Comparison of ENCODE assay signal across 1 cellular context in genomic region chr1:109620890-109621289, GRCh38.
TF ChIP-seq lines count a peak whose summit lies in the region.

No MANE protein-coding gene starts in this region.

TF ChIP-seq in HEK293, 187 proteins besides CTCF, POLR2A, EP300 and RAD21 (continued from another document and continues in another):
- TF ChIP-seq HIC1 (tag by site-specific recombination; IDR thresholded peaks at IDR 0.05) (peak; percentile 70; the same call in 1 of the 2 replicates), SP3 (tag by site-specific recombination; IDR thresholded peaks at IDR 0.05) (peak; percentile 77), REPIN1 (tag by site-specific recombination; IDR thresholded peaks at IDR 0.05; ENCODE audit: low read depth) (no peak), ZNF530 (tag by site-specific recombination; IDR thresholded peaks at IDR 0.05; ENCODE audit: low read depth) (no peak), ZNF175 (tag by site-specific recombination; IDR thresholded peaks at IDR 0.05) (no peak), ZNF747 (tag by site-specific recombination; IDR thresholded peaks at IDR 0.05) (no peak), ZNF274 (IDR thresholded peaks at IDR 0.05; ENCODE audit: low read length) (no peak), ZNF274 (tag by site-specific recombination; IDR thresholded peaks at IDR 0.05; ENCODE audit: borderline replicate concordance) (no peak), KLF9 (tag by site-specific recombination; IDR thresholded peaks at IDR 0.05; ENCODE audit: low read depth) (peak; percentile 70), MEIS1 (CRISPR knock-in tag; IDR thresholded peaks at IDR 0.05; ENCODE audit: borderline replicate concordance) (no peak), ZNF37A (tag by site-specific recombination; IDR thresholded peaks at IDR 0.05) (no peak), ZFP41 (tag by site-specific recombination; IDR thresholded peaks at IDR 0.05; ENCODE audit: borderline replicate concordance) (no peak), ZNF341 (tag by site-specific recombination; IDR thresholded peaks at IDR 0.05; ENCODE audit: low read depth) (peak; percentile 76), ZNF416 (tag by site-specific recombination; IDR thresholded peaks at IDR 0.05) (no peak), ZNF362 (tag by site-specific recombination; IDR thresholded peaks at IDR 0.05) (no peak), ZNF549 (tag by site-specific recombination; IDR thresholded peaks at IDR 0.05) (no peak), SETDB1 (IDR thresholded peaks at IDR 0.05; ENCODE audit: insufficient read length, low read length) (no peak), PRDM10 (tag by site-specific recombination; IDR thresholded peaks at IDR 0.05) (peak; percentile 89), ZNF629 (tag by site-specific recombination; IDR thresholded peaks at IDR 0.05) (no peak; the same call in 1 of the 2 replicates), OSR2 (tag by site-specific recombination; IDR thresholded peaks at IDR 0.05) (no peak), ZNF140 (tag by site-specific recombination; IDR thresholded peaks at IDR 0.05) (no peak), IKZF3 (tag by site-specific recombination; IDR thresholded peaks at IDR 0.05) (peak; percentile 76), ZNF174 (tag by site-specific recombination; IDR thresholded peaks at IDR 0.05) (no peak), ZNF423 (tag by site-specific recombination; IDR thresholded peaks at IDR 0.05) (no peak), EGR2 (tag by site-specific recombination; IDR thresholded peaks at IDR 0.05; ENCODE audit: low read depth) (peak; percentile 9; the same call in 1 of the 2 replicates), ZNF169 (tag by site-specific recombination; IDR thresholded peaks at IDR 0.05) (no peak), SP2 (tag by site-specific recombination; IDR thresholded peaks at IDR 0.05) (peak; percentile 88), ZBTB20 (tag by site-specific recombination; IDR thresholded peaks at IDR 0.05) (no peak; the same call in 1 of the 2 replicates), ZNF701 (tag by site-specific recombination; IDR thresholded peaks at IDR 0.05) (no peak), ZNF692 (tag by site-specific recombination; IDR thresholded peaks at IDR 0.05) (peak; percentile 75), KLF16 (tag by site-specific recombination; IDR thresholded peaks at IDR 0.05) (peak; percentile 51; the same call in 1 of the 2 replicates), ZNF248 (tag by site-specific recombination; IDR thresholded peaks at IDR 0.05) (no peak), ZIC2 (tag by site-specific recombination; IDR thresholded peaks at IDR 0.05) (peak; percentile 45), WT1 (tag by site-specific recombination; IDR thresholded peaks at IDR 0.05) (no peak), ZNF138 (tag by site-specific recombination; IDR thresholded peaks at IDR 0.05; ENCODE audit: borderline replicate concordance) (no peak), PRDM2 (tag by site-specific recombination; IDR thresholded peaks at IDR 0.05; ENCODE audit: borderline replicate concordance) (no peak), ZNF214 (tag by site-specific recombination; IDR thresholded peaks at IDR 0.05; ENCODE audit: borderline replicate concordance) (no peak), ZXDB (tag by site-specific recombination; IDR thresholded peaks at IDR 0.05) (peak; percentile 64; the same call in 1 of the 2 replicates), ZNF398 (tag by site-specific recombination; IDR thresholded peaks at IDR 0.05) (peak; percentile 70), ZNF18 (tag by site-specific recombination; IDR thresholded peaks at IDR 0.05) (no peak), ZNF433 (tag by site-specific recombination; IDR thresholded peaks at IDR 0.05; ENCODE audit: low read depth) (no peak)
